In genomic region chr10:121975295-121976086, GRCh38 we compare ENCODE assay signal across 8 cellular contexts. TPM values are rescaled to one million over a fixed set of nuclear protein-coding genes. Genes with fewer than 3 reads are reported as not detected.
DNase-seq lines count a peak whose midpoint lies in the region; ATAC-seq lines count a peak whose summit lies in the region.

No MANE protein-coding gene starts in this region.

- H3K36me3 ChIP-seq in MG63 (peaks cover 10% of the 10 kb centered on the region), ectodermal cell (ENCODE audit: control insufficient read depth, insufficient read depth, low read length) (no peaks in the 10 kb centered on the region)

- ATAC-seq in natural killer cell treated with Interleukin-12 subunit alpha and Interleukin-12 subunit beta and Interleukin-15 and Interleukin-18, amount 100 ng/mL, for 72 hours, result peak in 1 of 2 donors; percentile 16

- DNase-seq in SKM-1 treated with dmso at 0.1 percent for 144 hours (lab: John Stamatoyannopoulos, UW; ENCODE audit: unreplicated experiment), result peak; percentile 5
- DNase-seq in SKM-1 (lab: John Stamatoyannopoulos, UW; ENCODE audit: unreplicated experiment), result no peak
- no peak for DNase-seq in MG63
- no peak for DNase-seq in natural killer cell treated with Interleukin-12 subunit alpha and Interleukin-12 subunit beta and Interleukin-15 and Interleukin-18, amount 100 ng/mL, for 72 hours (ENCODE audit: low spot score)
- DNase-seq in HT-29 (ENCODE audit: low spot score), result no peak
- no peak for DNase-seq in NCI-H82 treated with DMSO at 0.1 percent for 48 hours (lab: John Stamatoyannopoulos, UW; ENCODE audit: unreplicated experiment)
- no peak for DNase-seq in kidney glomerular epithelial cell (lab: John Stamatoyannopoulos, UW)

- H3K27ac Mint-ChIP-seq in natural killer cell treated with Interleukin-12 subunit alpha and Interleukin-12 subunit beta and Interleukin-15 and Interleukin-18, amount 100 ng/mL, for 72 hours, result no peak overlapping the region

- no peaks in the 10 kb centered on the region for H3K27me3 ChIP-seq in MG63
- no peaks in the 10 kb centered on the region for H3K27me3 ChIP-seq in ectodermal cell (ENCODE audit: control insufficient read depth, insufficient read depth, low read length, poor library complexity, severe bottlenecking)

- no peaks in the 10 kb centered on the region for H3K27me3 Mint-ChIP-seq in natural killer cell treated with Interleukin-12 subunit alpha and Interleukin-12 subunit beta and Interleukin-15 and Interleukin-18, amount 100 ng/mL, for 72 hours

- peaks cover 10% of the 10 kb centered on the region for H3K36me3 Mint-ChIP-seq in natural killer cell treated with Interleukin-12 subunit alpha and Interleukin-12 subunit beta and Interleukin-15 and Interleukin-18, amount 100 ng/mL, for 72 hours

- H3K9me3 Mint-ChIP-seq in natural killer cell treated with Interleukin-12 subunit alpha and Interleukin-12 subunit beta and Interleukin-15 and Interleukin-18, amount 100 ng/mL, for 72 hours, result no peaks in the 10 kb centered on the region

- peaks cover 16 to 19% of the 10 kb centered on the region in 2 donors for H3K4me1 Mint-ChIP-seq in natural killer cell treated with Interleukin-12 subunit alpha and Interleukin-12 subunit beta and Interleukin-15 and Interleukin-18, amount 100 ng/mL, for 72 hours (ENCODE audit: low read depth in 2 of 2)

- H3K4me3 ChIP-seq in MG63 (peak overlapping the region; percentile 75), ectodermal cell (ENCODE audit: insufficient read depth, low read depth, low read length) (peak overlapping the region; percentile 66)

- H3K4me1 ChIP-seq in ectodermal cell (ENCODE audit: control insufficient read depth, insufficient read depth, low read length), result peaks cover 10% of the 10 kb centered on the region

- WGBS in ectodermal cell, 2 experiments, result 56 to 57% methylated on average over 21 of the region's 21 CpGs

- H3K4me3 Mint-ChIP-seq in natural killer cell treated with Interleukin-12 subunit alpha and Interleukin-12 subunit beta and Interleukin-15 and Interleukin-18, amount 100 ng/mL, for 72 hours, result peak overlapping the region; percentile 49

- H3K9me3 ChIP-seq in MG63 (peaks cover 15% of the 10 kb centered on the region), ectodermal cell (ENCODE audit: control insufficient read depth, low read length) (peaks cover 4% of the 10 kb centered on the region)

- peak overlapping the region; percentile 76 for H3K27ac ChIP-seq in ectodermal cell (ENCODE audit: insufficient read depth, low read depth, low read length, poor library complexity, severe bottlenecking)

RNA-seq across cellular contexts. Expression of gene NSMCE4A, which starts 0.5 kb away (rescaled TPM):
- total RNA-seq in MG63 (2014; rRNA removed; shearing (Covaris generic); ENCODE audit: low replicate concordance), result 65.7 and 85.6 TPM in 2 replicates
- 110 TPM for polyA plus RNA-seq in ectodermal cell (2013, experiment 1 of 4)
- 115 TPM for polyA plus RNA-seq in ectodermal cell (2013, experiment 2 of 4)
- 114 TPM for polyA plus RNA-seq in ectodermal cell (2013, experiment 3 of 4)
- polyA plus RNA-seq in ectodermal cell (2013, experiment 4 of 4), result 110 TPM
- 10 to 100 TPM; 59.0 to 65.4 TPM for total RNA-seq in natural killer cell treated with Interleukin-12 subunit alpha and Interleukin-12 subunit beta and Interleukin-15 and Interleukin-18, amount 100 ng/mL, for 72 hours
- 73.2 and 88.1 TPM in 2 replicates for total RNA-seq in HT-29 (2014; rRNA removed; shearing (Covaris generic))

RNA-seq across cellular contexts. Expression of gene TACC2, which starts 13.5 kb away (rescaled TPM):
- total RNA-seq in MG63 (2014; rRNA removed; shearing (Covaris generic); ENCODE audit: low replicate concordance), result 7.3 and 7.4 TPM in 2 replicates
- 51.9 TPM for polyA plus RNA-seq in ectodermal cell (2013, experiment 1 of 4)
- 58.0 TPM for polyA plus RNA-seq in ectodermal cell (2013, experiment 2 of 4)
- 47.5 TPM for polyA plus RNA-seq in ectodermal cell (2013, experiment 3 of 4)
- 47.6 TPM for polyA plus RNA-seq in ectodermal cell (2013, experiment 4 of 4)
- total RNA-seq in natural killer cell treated with Interleukin-12 subunit alpha and Interleukin-12 subunit beta and Interleukin-15 and Interleukin-18, amount 100 ng/mL, for 72 hours, result not detected
- 13.4 and 25.0 TPM in 2 replicates for total RNA-seq in HT-29 (2014; rRNA removed; shearing (Covaris generic))

RNA-seq across cellular contexts. Expression of gene ATE1, which starts 47.7 kb away (rescaled TPM):
- 21.5 and 24.7 TPM in 2 replicates for total RNA-seq in MG63 (2014; rRNA removed; shearing (Covaris generic); ENCODE audit: low replicate concordance)
- polyA plus RNA-seq in ectodermal cell (2013, experiment 1 of 4), result 26.3 TPM
- polyA plus RNA-seq in ectodermal cell (2013, experiment 2 of 4), result 25.2 TPM
- polyA plus RNA-seq in ectodermal cell (2013, experiment 3 of 4), result 17.9 TPM
- polyA plus RNA-seq in ectodermal cell (2013, experiment 4 of 4), result 21.3 TPM
- 10 to 100 TPM; 27.7 to 32.6 TPM for total RNA-seq in natural killer cell treated with Interleukin-12 subunit alpha and Interleukin-12 subunit beta and Interleukin-15 and Interleukin-18, amount 100 ng/mL, for 72 hours
- 16.5 and 17.4 TPM in 2 replicates for total RNA-seq in HT-29 (2014; rRNA removed; shearing (Covaris generic))
